In genomic region chr5:157219491-157220271, GRCh38 we compare ENCODE assay signal across 10 cellular contexts. TPM values are rescaled to one million over a fixed set of nuclear protein-coding genes. Genes with fewer than 3 reads are reported as not detected.
DNase-seq lines count a peak whose midpoint lies in the region; ATAC-seq, FAIRE-seq and TF ChIP-seq lines count a peak whose summit lies in the region.
"Had no signal": no experiment of that assay in that cellular context is flagged by ENCODE, and none has a peak within 500 bp of the region (broad histone marks: within the 10 kb centered on the region; RNA-seq: fewer than 3 reads in every experiment).

No MANE protein-coding gene starts in this region.

- peak overlapping the region; percentile 95 for H3K27ac Mint-ChIP-seq in central memory CD8-positive, alpha-beta T cell (ENCODE audit: low read depth)

- H3K36me3 Mint-ChIP-seq in central memory CD8-positive, alpha-beta T cell (ENCODE audit: insufficient read depth), result peaks cover 81% of the 10 kb centered on the region
- H3K36me3 Mint-ChIP-seq: naive B cell had no signal

- DNase-seq in GM12891 (ENCODE audit: insufficient read length, low spot score), result no peak
- DNase-seq in GM20000 (ENCODE audit: low spot score), result peak; percentile 23
- no peak for DNase-seq in central memory CD8-positive, alpha-beta T cell (ENCODE audit: low spot score in 2 of 2)
- DNase-seq in omental fat pad (ENCODE audit: low spot score), result no peak
- no peak for DNase-seq in transverse colon
- DNase-seq in SIG-M5 (lab: John Stamatoyannopoulos, UW), result no peak
- no peak for DNase-seq in RCC 7860 (ENCODE audit: low spot score)
- DNase-seq: naive B cell, WERI-Rb-1 had no signal

- H3K27ac ChIP-seq in transverse colon, result no peak overlapping the region
- H3K27ac ChIP-seq: WERI-Rb-1 had no signal

- no peak for TF ChIP-seq EP300 in transverse colon (IDR thresholded peaks at IDR 0.05; ENCODE audit: low read depth)

- H3K27me3 ChIP-seq in transverse colon, result no peaks in the 10 kb centered on the region

- no peak for TF ChIP-seq POLR2A in GM12891 (IDR thresholded peaks at IDR 0.05; ENCODE audit: low read depth, low read length)
- no peak for TF ChIP-seq POLR2A in transverse colon (IDR thresholded peaks at IDR 0.05)

- peak; percentile 40 for ATAC-seq in HG03196 (IDR thresholded peaks at IDR 0.05; ENCODE audit: unreplicated experiment)
- no peak for ATAC-seq in central memory CD8-positive, alpha-beta T cell (replicated peaks; ENCODE audit: extremely low read depth, poor library complexity, severe bottlenecking)
- no peak for ATAC-seq in omental fat pad (ENCODE audit: low FRiP score)

- H3K4me1 ChIP-seq in transverse colon, result no peaks in the 10 kb centered on the region

- peak overlapping the region; percentile 40 for H3K4me3 Mint-ChIP-seq in central memory CD8-positive, alpha-beta T cell

- intact Hi-C loops in transverse colon (cut with DNase I; ENCODE audit: low total_unique reads), result loop anchor here (10.0 kb wide), 1 partner anchor 1915 kb away; no protein-coding TSS in a partner anchor

- H3K27me3 Mint-ChIP-seq in central memory CD8-positive, alpha-beta T cell, result no peaks in the 10 kb centered on the region

- peaks cover 76% of the 10 kb centered on the region for H3K4me1 Mint-ChIP-seq in central memory CD8-positive, alpha-beta T cell

- FAIRE-seq in GM12891 (lab: Jason Lieb, UNC) (peak; percentile 90), RCC 7860 (lab: Jason Lieb, UNC) (no peak)

- no peaks in the 10 kb centered on the region for H3K9me3 ChIP-seq in transverse colon

- WGBS in transverse colon (ENCODE audit: low coverage in 1 of 2), 2 donors, result 52 to 78% methylated on average over 4 to 9 of the region's 9 CpGs

- no peaks in the 10 kb centered on the region for H3K9me3 Mint-ChIP-seq in central memory CD8-positive, alpha-beta T cell

- TF ChIP-seq CTCF in GM20000 (IDR thresholded peaks at IDR 0.05; ENCODE audit: extremely low read depth, missing control alignments) (no peak), omental fat pad (IDR thresholded peaks at IDR 0.05) (no peak), transverse colon (IDR thresholded peaks at IDR 0.05) (no peak)

- no peaks in the 10 kb centered on the region for H3K36me3 ChIP-seq in transverse colon
- H3K36me3 ChIP-seq: WERI-Rb-1 had no signal

- H3K4me3 ChIP-seq in transverse colon, result no peak overlapping the region

- in situ Hi-C loops in transverse colon (cut with MboI; ENCODE audit: low pct_ligation_motif_present in 1 of 4, low pct_unique_long_range_greater_than_20kb in 1 of 4, low sequenced_read_pairs in 3 of 4), result no loop called here

TF ChIP-seq in GM12891, 5 proteins besides CTCF, POLR2A, EP300 and RAD21:
- TF ChIP-seq TAF1 (IDR thresholded peaks at IDR 0.05; ENCODE audit: low read depth, low read length), result no peak
- TF ChIP-seq PAX5 (IDR thresholded peaks at IDR 0.05; ENCODE audit: insufficient read depth, low read length, severe bottlenecking), result no peak
- no peak for TF ChIP-seq POLR2AphosphoS5 (IDR thresholded peaks at IDR 0.05; ENCODE audit: low read depth, low read length)
- no peak for TF ChIP-seq SPI1 (IDR thresholded peaks at IDR 0.05; ENCODE audit: low read depth, low read length)
- TF ChIP-seq POU2F2 (IDR thresholded peaks at IDR 0.05; ENCODE audit: low read depth, low read length), result no peak

RNA-seq across cellular contexts. Expression of gene ITK, which starts 39.0 kb away (rescaled TPM):
- polyA plus RNA-seq in GM12891 (2012; ENCODE audit: low read depth, missing spikeins), result 1.1 TPM
- total RNA-seq in omental fat pad, result 10 to 100 TPM in 1 of 4 donors, 1 to 10 TPM in 3; 2.0 to 17.2 (median 5.3) TPM
- 10 to 100 TPM in 1 of 4 donors, 1 to 10 TPM in 2, under 1 TPM in 1; 0.40 to 43.4 (median 5.0) TPM for total RNA-seq in transverse colon

RNA-seq across cellular contexts. Expression of gene CYFIP2, which starts 46.2 kb away (rescaled TPM):
- 99.2 TPM for polyA plus RNA-seq in GM12891 (2012; ENCODE audit: low read depth, missing spikeins)
- total RNA-seq in omental fat pad (10 to 100 TPM; 12.7 to 25.5 (median 15.8) TPM), transverse colon (100 to 1,000 TPM in 1 of 4 donors, 10 to 100 TPM in 3; 34.0 to 134 (median 41.6) TPM)

RNA-seq across cellular contexts. Expression of gene GARIN3, which starts 53.6 kb away (rescaled TPM):
- not detected for polyA plus RNA-seq in GM12891 (2012; ENCODE audit: low read depth, missing spikeins)
- not detected for total RNA-seq in omental fat pad
- not detected for total RNA-seq in transverse colon
